In genomic region chr10:85548038-85548437, GRCh38 we compare ENCODE assay signal across 9 cellular contexts.
DNase-seq lines count a peak whose midpoint lies in the region; ATAC-seq and TF ChIP-seq lines count a peak whose summit lies in the region.
"Had no signal": no experiment of that assay in that cellular context is flagged by ENCODE, and none has a peak within 500 bp of the region (broad histone marks: within the 10 kb centered on the region; RNA-seq: fewer than 3 reads in every experiment).

No MANE protein-coding gene starts in this region.

- no peak overlapping the region for H3K4me3 ChIP-seq in RWPE2 (ENCODE audit: severe bottlenecking)
- H3K4me3 ChIP-seq in epithelial cell of esophagus (ENCODE audit: low read length) = no peak overlapping the region
- H3K4me3 ChIP-seq: BLaER1 had no signal

- no peaks in the 10 kb centered on the region for H3K27me3 ChIP-seq in RWPE2 (ENCODE audit: insufficient read depth, poor library complexity, severe bottlenecking)
- H3K27me3 ChIP-seq: BLaER1 had no signal

- no peaks in the 10 kb centered on the region for H3K9me3 ChIP-seq in RWPE2 (ENCODE audit: severe bottlenecking)
- H3K9me3 ChIP-seq: BLaER1 had no signal

- peak; percentile 71 for ATAC-seq in GM21528 (IDR thresholded peaks at IDR 0.05; ENCODE audit: low FRiP score, unreplicated experiment)
- peak; percentile 99 for ATAC-seq in RWPE2 (ENCODE audit: low read depth)

- H3K27ac ChIP-seq in RWPE2 (ENCODE audit: poor library complexity, severe bottlenecking) = no peak overlapping the region
- H3K27ac ChIP-seq: BLaER1 had no signal

- H3K36me3 ChIP-seq in RWPE2 (ENCODE audit: low read depth) = no peaks in the 10 kb centered on the region
- H3K36me3 ChIP-seq: BLaER1 had no signal

- DNase-seq in NCI-H187 treated with DMSO at 0.1 percent for 48 hours (lab: John Stamatoyannopoulos, UW) = peak; percentile 0
- no peak for DNase-seq in NCI-H187 (lab: John Stamatoyannopoulos, UW)
- peak; percentile 80 for DNase-seq in HT-29 (ENCODE audit: low spot score)
- DNase-seq in RWPE2 (ENCODE audit: low spot score) = no peak
- peak; percentile 90 for DNase-seq in epithelial cell of esophagus (ENCODE audit: low read depth)
- DNase-seq in occipital lobe (lab: John Stamatoyannopoulos, UW) = peak; percentile 27
- no peak for DNase-seq in ecto neural progenitor cell (ENCODE audit: low spot score)

- H3K4me1 ChIP-seq in RWPE2 (ENCODE audit: insufficient read depth, poor library complexity, severe bottlenecking) = no peaks in the 10 kb centered on the region

- TF ChIP-seq CTCF in RWPE2 (IDR thresholded peaks at IDR 0.05; ENCODE audit: poor library complexity, severe bottlenecking) (peak; percentile 74), epithelial cell of esophagus (IDR thresholded peaks at IDR 0.05; ENCODE audit: insufficient read depth, low read depth, low read length, missing control alignments) (peak; percentile 76)

Comparison
In these comparisons a context has a peak if more than half of its experiments do, and no peak if none do; other contexts are left out.
1. DNase-seq: peak in NCI-H187 treated with DMSO at 0.1 percent for 48 hours (single experiment), HT-29 (single experiment), epithelial cell of esophagus (single experiment) and occipital lobe (single experiment); none in NCI-H187 (0 of 2), RWPE2 (single experiment) and ecto neural progenitor cell (single experiment).